In genomic region chr14:23567186-23568020, GRCh38 we compare ENCODE assay signal across 8 cellular contexts. TPM values are rescaled to one million over a fixed set of nuclear protein-coding genes. Genes with fewer than 3 reads are reported as not detected.
DNase-seq lines count a peak whose midpoint lies in the region; ATAC-seq lines count a peak whose summit lies in the region.

A gene with protein sequence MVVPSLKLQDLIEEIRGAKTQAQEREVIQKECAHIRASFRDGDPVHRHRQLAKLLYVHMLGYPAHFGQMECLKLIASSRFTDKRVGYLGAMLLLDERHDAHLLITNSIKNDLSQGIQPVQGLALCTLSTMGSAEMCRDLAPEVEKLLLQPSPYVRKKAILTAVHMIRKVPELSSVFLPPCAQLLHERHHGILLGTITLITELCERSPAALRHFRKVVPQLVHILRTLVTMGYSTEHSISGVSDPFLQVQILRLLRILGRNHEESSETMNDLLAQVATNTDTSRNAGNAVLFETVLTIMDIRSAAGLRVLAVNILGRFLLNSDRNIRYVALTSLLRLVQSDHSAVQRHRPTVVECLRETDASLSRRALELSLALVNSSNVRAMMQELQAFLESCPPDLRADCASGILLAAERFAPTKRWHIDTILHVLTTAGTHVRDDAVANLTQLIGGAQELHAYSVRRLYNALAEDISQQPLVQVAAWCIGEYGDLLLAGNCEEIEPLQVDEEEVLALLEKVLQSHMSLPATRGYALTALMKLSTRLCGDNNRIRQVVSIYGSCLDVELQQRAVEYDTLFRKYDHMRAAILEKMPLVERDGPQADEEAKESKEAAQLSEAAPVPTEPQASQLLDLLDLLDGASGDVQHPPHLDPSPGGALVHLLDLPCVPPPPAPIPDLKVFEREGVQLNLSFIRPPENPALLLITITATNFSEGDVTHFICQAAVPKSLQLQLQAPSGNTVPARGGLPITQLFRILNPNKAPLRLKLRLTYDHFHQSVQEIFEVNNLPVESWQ (minus strand): TSS chr14:23567791. CDS start chr14:23567314, 477 bp downstream.

- DNase-seq in AG08396 (ENCODE audit: low spot score) (peak; percentile 86), NCI-H460 (ENCODE audit: extremely low read depth, low read depth) (peak; percentile 82), cerebellum (ENCODE audit: low spot score) (peak; percentile 88), kidney tubule cell (ENCODE audit: low spot score) (peak; percentile 91)
- DNase-seq in activated CD4-positive, alpha-beta T cell treated with anti-CD3 and anti-CD28 coated beads for 1 hour, result peak; percentile 71
- DNase-seq in stimulated activated CD4-positive, alpha-beta T cell treated with anti-CD3 and anti-CD28 coated beads, Interleukin-2, amount 100 ng/mL, for 24 hours, result peak; percentile 91 to 94

- ATAC-seq in GM19023 (IDR thresholded peaks at IDR 0.05; ENCODE audit: unreplicated experiment) (peak; percentile 93), HG03196 (IDR thresholded peaks at IDR 0.05; ENCODE audit: unreplicated experiment) (peak; percentile 81)

RNA-seq across cellular contexts. Expression of the gene that starts here (rescaled TPM):
- total RNA-seq in NCI-H460 (2014; rRNA removed; shearing (Covaris generic)), result 28.7 and 45.2 TPM in 2 replicates
- 254 and 297 TPM in 2 replicates for polyA plus RNA-seq in NCI-H460 (2014; cell fraction: nucleus; rRNA removed)
- 27.5 TPM for total RNA-seq in cerebellum

Comparison
In these comparisons a context has a peak if more than half of its experiments do, and no peak if none do; other contexts are left out.
1. Peak in every context shown above with its lines: DNase-seq and ATAC-seq.